Comparison of ENCODE assay signal across 8 cellular contexts in the genomic region with DNA sequence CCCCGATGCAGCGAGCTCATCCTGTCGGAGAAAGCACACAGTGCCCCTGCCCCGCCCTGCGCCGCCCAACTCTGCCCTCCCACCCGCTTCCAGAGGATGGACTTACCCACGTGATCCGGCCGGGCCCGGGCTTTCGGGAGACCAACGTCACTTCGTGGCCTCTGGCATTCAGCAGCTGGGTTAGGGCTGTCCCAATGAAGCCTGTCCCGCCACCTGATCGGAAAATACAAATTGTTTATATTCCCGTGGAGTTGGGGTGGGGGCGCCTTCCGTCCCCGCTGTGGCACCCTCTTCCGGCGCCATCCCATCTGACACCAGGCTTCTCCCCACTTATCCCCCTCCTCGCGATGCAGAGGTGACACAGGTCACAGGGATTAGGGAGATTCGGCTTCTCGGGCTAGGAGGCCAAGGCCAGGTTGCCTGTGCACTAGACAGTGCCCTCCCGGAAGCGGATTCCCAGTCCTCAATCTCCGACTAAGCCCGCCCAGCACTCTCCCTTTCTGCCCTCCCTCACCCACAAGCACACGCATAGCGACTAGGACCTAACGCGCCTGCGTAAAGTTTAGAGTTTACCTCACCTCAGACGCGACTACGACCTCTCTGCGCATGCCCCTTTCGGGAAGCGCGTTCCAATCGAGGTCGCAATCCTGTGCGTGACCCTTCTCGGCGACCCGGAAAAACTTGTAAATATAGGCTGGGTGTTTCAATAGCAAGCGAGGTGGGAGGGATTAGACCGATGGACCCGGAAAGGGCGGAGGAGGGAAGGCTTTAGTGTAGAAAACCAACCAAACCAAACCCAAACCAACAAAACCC. TPM values are rescaled to one million over a fixed set of nuclear protein-coding genes. Genes with fewer than 3 reads are reported as not detected.
DNase-seq lines count a peak whose midpoint lies in the region; ATAC-seq and TF ChIP-seq lines count a peak whose summit lies in the region.

A gene with protein sequence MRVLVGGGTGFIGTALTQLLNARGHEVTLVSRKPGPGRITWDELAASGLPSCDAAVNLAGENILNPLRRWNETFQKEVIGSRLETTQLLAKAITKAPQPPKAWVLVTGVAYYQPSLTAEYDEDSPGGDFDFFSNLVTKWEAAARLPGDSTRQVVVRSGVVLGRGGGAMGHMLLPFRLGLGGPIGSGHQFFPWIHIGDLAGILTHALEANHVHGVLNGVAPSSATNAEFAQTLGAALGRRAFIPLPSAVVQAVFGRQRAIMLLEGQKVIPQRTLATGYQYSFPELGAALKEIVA (minus strand): TSS at position 537 of the 813 bp plus-strand sequence. CDS start 7 bp downstream, at position 530.

- DNase-seq in GM13977 (ENCODE audit: low spot score) (peak; percentile 95), NCI-H1694 (lab: John Stamatoyannopoulos, UW) (peak; percentile 99), amniotic stem cell (lab: John Stamatoyannopoulos, UW) (peak; percentile 97), left ventricle myocardium inferior (peak; percentile 96), progenitor cell of endocrine pancreas (ENCODE audit: low spot score, unreplicated experiment) (peak; percentile 84), ureter (ENCODE audit: low spot score) (peak; percentile 99)

- H3K4me1 ChIP-seq in left ventricle myocardium inferior: peaks cover 58% of the 10 kb centered on the region

- no peaks in the 10 kb centered on the region for H3K9me3 ChIP-seq in left ventricle myocardium inferior (replicated peaks)

- no peaks in the 10 kb centered on the region for H3K27me3 Mint-ChIP-seq in T-helper 1 cell treated with Interleukin-12 subunit alpha and Interleukin-12 subunit beta and Interleukin-4 antibody, amounts not matched to agents 30 μg/mL and 1 μg/mL, for 36 hours (ENCODE audit: low read depth)
- H3K27me3 Mint-ChIP-seq in progenitor cell of endocrine pancreas: no peaks in the 10 kb centered on the region

- peaks cover 25% of the 10 kb centered on the region for H3K36me3 Mint-ChIP-seq in T-helper 1 cell treated with Interleukin-12 subunit alpha and Interleukin-12 subunit beta and Interleukin-4 antibody, amounts not matched to agents 30 μg/mL and 1 μg/mL, for 36 hours (ENCODE audit: low read depth)
- H3K36me3 Mint-ChIP-seq in progenitor cell of endocrine pancreas (ENCODE audit: insufficient read depth): peaks cover 13% of the 10 kb centered on the region

- peak within 1 kb of the TSS; percentile 100 for H3K27ac ChIP-seq in left ventricle myocardium inferior (replicated peaks)

- H3K27me3 ChIP-seq in left ventricle myocardium inferior (ENCODE audit: low read depth): no peaks in the 10 kb centered on the region

- peaks cover 38% of the 10 kb centered on the region for H3K36me3 ChIP-seq in left ventricle myocardium inferior

- TF ChIP-seq CTCF in GM13977 (IDR thresholded peaks at IDR 0.05; ENCODE audit: extremely low read depth, insufficient read depth, missing control alignments) (no peak), left ventricle myocardium inferior (IDR thresholded peaks at IDR 0.05; ENCODE audit: borderline replicate concordance) (no peak), progenitor cell of endocrine pancreas (IDR thresholded peaks at IDR 0.05; ENCODE audit: unreplicated experiment) (peak; percentile 15)

- peak; percentile 88 for ATAC-seq in HG02884 (IDR thresholded peaks at IDR 0.05; ENCODE audit: unreplicated experiment)

- peaks cover 32% of the 10 kb centered on the region for H3K4me1 Mint-ChIP-seq in T-helper 1 cell treated with Interleukin-12 subunit alpha and Interleukin-12 subunit beta and Interleukin-4 antibody, amounts not matched to agents 30 μg/mL and 1 μg/mL, for 36 hours (ENCODE audit: low read depth)
- peaks cover 5% of the 10 kb centered on the region for H3K4me1 Mint-ChIP-seq in progenitor cell of endocrine pancreas (ENCODE audit: low read depth)

- H3K9me3 Mint-ChIP-seq in T-helper 1 cell treated with Interleukin-12 subunit alpha and Interleukin-12 subunit beta and Interleukin-4 antibody, amounts not matched to agents 30 μg/mL and 1 μg/mL, for 36 hours: no peaks in the 10 kb centered on the region
- no peaks in the 10 kb centered on the region for H3K9me3 Mint-ChIP-seq in progenitor cell of endocrine pancreas (ENCODE audit: low read depth)

- in situ Hi-C loops in GM13977 (cut with MboI; ENCODE audit: low pct_unique_long_range_greater_than_20kb, low sequenced_read_pairs, unreplicated experiment): no loop called here

- peak within 1 kb of the TSS; percentile 92 for H3K4me3 Mint-ChIP-seq in T-helper 1 cell treated with Interleukin-12 subunit alpha and Interleukin-12 subunit beta and Interleukin-4 antibody, amounts not matched to agents 30 μg/mL and 1 μg/mL, for 36 hours
- H3K4me3 Mint-ChIP-seq in progenitor cell of endocrine pancreas (ENCODE audit: low read depth): peak within 1 kb of the TSS; percentile 90

- peak within 1 kb of the TSS; percentile 79 for H3K4me3 ChIP-seq in left ventricle myocardium inferior

- intact Hi-C loops in left ventricle myocardium inferior (cut with micrococcal nuclease): no loop called here

- H3K27ac Mint-ChIP-seq in T-helper 1 cell treated with Interleukin-12 subunit alpha and Interleukin-12 subunit beta and Interleukin-4 antibody, amounts not matched to agents 30 μg/mL and 1 μg/mL, for 36 hours: peak within 1 kb of the TSS; percentile 96
- H3K27ac Mint-ChIP-seq in progenitor cell of endocrine pancreas: peak within 1 kb of the TSS; percentile 99

RNA-seq across cellular contexts. Expression of the gene that starts here (rescaled TPM):
- total RNA-seq in left ventricle myocardium inferior: 74.8 TPM
- 68.1 and 68.2 TPM in 2 replicates for total RNA-seq in progenitor cell of endocrine pancreas
- 73.5 TPM for total RNA-seq in ureter

Comparison
In these comparisons a context has a peak if more than half of its experiments do, and no peak if none do; other contexts are left out.
1. Peak in every context shown above with its lines: DNase-seq, ATAC-seq, H3K4me3 ChIP-seq and H3K27ac ChIP-seq.